Comparison of ENCODE assay signal across 20 cellular contexts in the genomic region with DNA sequence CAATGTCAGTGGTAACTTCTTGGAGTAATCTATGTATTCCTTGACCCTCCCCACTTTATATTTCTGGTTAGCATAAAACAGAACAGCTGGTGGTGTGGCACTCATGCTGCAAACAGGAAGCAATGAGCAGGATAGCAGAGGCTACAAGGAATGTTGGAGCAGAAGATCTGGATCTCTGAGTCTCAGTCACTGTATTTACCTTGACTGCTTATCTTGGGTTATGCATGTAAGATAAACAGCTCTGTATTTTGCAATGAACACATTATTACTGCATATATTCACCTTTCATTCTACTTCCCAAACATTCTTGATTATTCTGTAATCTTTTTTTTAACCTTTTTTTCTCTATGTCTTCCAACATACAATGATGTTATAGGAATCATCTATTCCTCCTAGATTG.
DNase-seq lines count a peak whose midpoint lies in the region; FAIRE-seq and TF ChIP-seq lines count a peak whose summit lies in the region.
"Had no signal": no experiment of that assay in that cellular context is flagged by ENCODE, and none has a peak within 500 bp of the region (broad histone marks: within the 10 kb centered on the region; RNA-seq: fewer than 3 reads in every experiment).

No MANE protein-coding gene starts in this region.

- H3K4me1 ChIP-seq in hepatocyte (ENCODE audit: insufficient read depth) (no peaks in the 10 kb centered on the region), trophoblast cell (ENCODE audit: control insufficient read depth in 1 of 2, insufficient read depth in 2 of 2, low read length in 2 of 2) (no peaks in the 10 kb centered on the region)
- H3K4me1 ChIP-seq: A549; BLaER1 treated with 17β-estradiol and CSF1 and Interleukin-3, amounts not matched to agents 10 nM and 100 nM had no signal

- DNase-seq in LNCaP clone FGC (ENCODE audit: low read depth) (peak; percentile 26), hepatocyte (ENCODE audit: low spot score) (peak; percentile 4), trophoblast cell (peak; percentile 11 to 70), H54 (ENCODE audit: insufficient read length, low spot score) (no peak)
- no peak for DNase-seq in stimulated activated CD4-positive, alpha-beta T cell treated with anti-CD3 and anti-CD28 coated beads, Interleukin-12 subunit alpha, Interleukin-12 subunit beta, amount 100 ng/mL, for 4 hours
- DNase-seq: AML-193; Calu3; CD4-positive, alpha-beta T cell; CD8-positive, alpha-beta T cell; DMS79 treated with DMSO at 0.1 percent for 48 hours had no signal

- H2AFZ ChIP-seq in hepatocyte = no peak overlapping the region
- H2AFZ ChIP-seq in trophoblast cell (ENCODE audit: insufficient read depth, low read length, poor library complexity) = no peak overlapping the region

- H3K36me3 ChIP-seq in hepatocyte (replicated peaks; ENCODE audit: insufficient read depth, low read depth) (no peaks in the 10 kb centered on the region), trophoblast cell (ENCODE audit: control insufficient read depth in 1 of 2, insufficient read depth in 2 of 2, low read length in 2 of 2) (no peaks in the 10 kb centered on the region)
- H3K36me3 ChIP-seq: BLaER1 treated with 17β-estradiol and CSF1 and Interleukin-3, amounts not matched to agents 10 nM and 100 nM had no signal

- H3K4me3 ChIP-seq in LNCaP clone FGC (ENCODE audit: low read depth, low read length) (no peak overlapping the region), hepatocyte (no peak overlapping the region), trophoblast cell (ENCODE audit: low read depth, low read length) (no peak overlapping the region)
- H3K4me3 ChIP-seq: A549; BLaER1 treated with 17β-estradiol and CSF1 and Interleukin-3, amounts not matched to agents 10 nM and 100 nM; GM12878 had no signal

- no peak overlapping the region for H2BK12ac ChIP-seq in trophoblast cell (ENCODE audit: low read length)

- no peaks in the 10 kb centered on the region for H3K9me2 ChIP-seq in hepatocyte (replicated peaks; ENCODE audit: insufficient read depth)

- no peaks in the 10 kb centered on the region for H3K79me2 ChIP-seq in hepatocyte
- no peaks in the 10 kb centered on the region for H3K79me2 ChIP-seq in trophoblast cell (ENCODE audit: control insufficient read depth, insufficient read depth, low read length, poor library complexity)

- no peak for FAIRE-seq in H54 (lab: Jason Lieb, UNC)
- FAIRE-seq: A549, D721Med, G401.6, GM12892, GM18507 had no signal

- no peak overlapping the region for H3K18ac ChIP-seq in trophoblast cell (ENCODE audit: low read length)

- H3K4me2 ChIP-seq in hepatocyte (no peak overlapping the region), trophoblast cell (ENCODE audit: low read length) (no peak overlapping the region)
- H3K4me2 ChIP-seq: A549; BLaER1 treated with 17β-estradiol and CSF1 and Interleukin-3, amounts not matched to agents 10 nM and 100 nM had no signal

- no peak overlapping the region for H3K27ac ChIP-seq in hepatocyte
- H3K27ac ChIP-seq in trophoblast cell (ENCODE audit: low read depth, low read length) = no peak overlapping the region
- H3K27ac ChIP-seq: 22Rv1; A549; BLaER1 treated with 17β-estradiol and CSF1 and Interleukin-3, amounts not matched to agents 10 nM and 100 nM; C4-2B had no signal

- no peak overlapping the region for H4K12ac ChIP-seq in trophoblast cell (ENCODE audit: low read depth, low read length)

- no peaks in the 10 kb centered on the region for H4K20me1 ChIP-seq in hepatocyte (ENCODE audit: insufficient read depth, poor library complexity, severe bottlenecking)
- H4K20me1 ChIP-seq: BLaER1 treated with 17β-estradiol and CSF1 and Interleukin-3, amounts not matched to agents 10 nM and 100 nM had no signal

- H2BK5ac ChIP-seq in trophoblast cell (ENCODE audit: low read depth, low read length, poor library complexity) = no peak overlapping the region

- TF ChIP-seq POLR2A in H54 (IDR thresholded peaks at IDR 0.05; ENCODE audit: low read depth, low read length) = no peak

- H2AK5ac ChIP-seq in trophoblast cell (ENCODE audit: low read length) = no peak overlapping the region

- no peak overlapping the region for H3K14ac ChIP-seq in trophoblast cell (ENCODE audit: low read length)

- no peak overlapping the region for H3K9ac ChIP-seq in trophoblast cell (ENCODE audit: low read length)
- H3K9ac ChIP-seq: BLaER1 treated with 17β-estradiol and CSF1 and Interleukin-3, amounts not matched to agents 10 nM and 100 nM had no signal

- no peak overlapping the region for H3K4ac ChIP-seq in trophoblast cell (ENCODE audit: low read depth, low read length)

- no peak for TF ChIP-seq CTCF in LNCaP clone FGC (IDR thresholded peaks at IDR 0.05; ENCODE audit: control insufficient read depth, extremely low read depth, insufficient read depth)
- no peak for TF ChIP-seq CTCF in hepatocyte (IDR thresholded peaks at IDR 0.05; ENCODE audit: poor library complexity)

- H3K9me3 ChIP-seq in hepatocyte (ENCODE audit: low read depth) (no peaks in the 10 kb centered on the region), trophoblast cell (ENCODE audit: insufficient read depth, low read depth, low read length) (no peaks in the 10 kb centered on the region)
- H3K9me3 ChIP-seq: BLaER1 treated with 17β-estradiol and CSF1 and Interleukin-3, amounts not matched to agents 10 nM and 100 nM; Caco-2 had no signal

- no peak overlapping the region for H4K91ac ChIP-seq in trophoblast cell (ENCODE audit: low read depth, low read length)

- no peak overlapping the region for H2BK120ac ChIP-seq in trophoblast cell (ENCODE audit: insufficient read depth, low read length, poor library complexity)

- H3K27me3 ChIP-seq in hepatocyte (no peaks in the 10 kb centered on the region), trophoblast cell (ENCODE audit: insufficient read depth, low read length) (no peaks in the 10 kb centered on the region)
- H3K27me3 ChIP-seq: BLaER1 treated with 17β-estradiol and CSF1 and Interleukin-3, amounts not matched to agents 10 nM and 100 nM had no signal

- H4K8ac ChIP-seq in trophoblast cell (ENCODE audit: low read depth, low read length) = no peak overlapping the region

- no peaks in the 10 kb centered on the region for H3K79me1 ChIP-seq in trophoblast cell (ENCODE audit: low read length)

- H3K23ac ChIP-seq in trophoblast cell (ENCODE audit: low read length) = no peak overlapping the region

Comparison
In these comparisons a context has a peak if more than half of its experiments do, and no peak if none do; other contexts are left out.
1. DNase-seq: peak in LNCaP clone FGC (single experiment), hepatocyte (single experiment) and trophoblast cell (2 of 2); none in H54 (single experiment) and stimulated activated CD4-positive, alpha-beta T cell treated with anti-CD3 and anti-CD28 coated beads, Interleukin-12 subunit alpha, Interleukin-12 subunit beta, amount 100 ng/mL, for 4 hours (single experiment).